Comparison of ENCODE assay signal across 8 cellular contexts in genomic region chr17:83109793-83110645, GRCh38. TPM values are rescaled to one million over a fixed set of nuclear protein-coding genes. Genes with fewer than 3 reads are reported as not detected.
DNase-seq lines count a peak whose midpoint lies in the region; ATAC-seq and TF ChIP-seq lines count a peak whose summit lies in the region.

No MANE protein-coding gene starts in this region.

- H3K4me3 ChIP-seq in LNCaP clone FGC (ENCODE audit: low read depth, low read length) (no peak overlapping the region), body of pancreas (no peak overlapping the region), Caco-2 (ENCODE audit: low read depth, low read length) (no peak overlapping the region)

- WGBS in body of pancreas, 2 donors = 33 to 36% methylated on average over 29 to 37 of the region's 37 CpGs

- H3K27me3 Mint-ChIP-seq in type B pancreatic cell (peaks cover 6% of the 10 kb centered on the region), Caco-2 (ENCODE audit: insufficient read depth, unreplicated experiment) (no peaks in the 10 kb centered on the region)

- POLR2A ChIA-PET in Caco-2 (lab: Charles Lee) = no interaction called here

- no TSS peak for BruUV-seq in Caco-2 (replicated peaks; lab: Mats Ljungman, UMichigan)

- H3K4me3 Mint-ChIP-seq in type B pancreatic cell (peak overlapping the region; percentile 74), Caco-2 (ENCODE audit: unreplicated experiment) (no peak overlapping the region)

- H3K27me3 ChIP-seq in body of pancreas (no peaks in the 10 kb centered on the region), Caco-2 (replicated peaks; ENCODE audit: control insufficient read depth, insufficient read depth, low read length) (no peaks in the 10 kb centered on the region)

- no peaks in the 10 kb centered on the region for H3K36me3 ChIP-seq in body of pancreas (replicated peaks in 1 of 2; ENCODE audit: insufficient read depth in 1 of 2, low read depth in 2 of 2)
- H3K36me3 ChIP-seq in Caco-2 (ENCODE audit: control insufficient read depth, insufficient read depth, low read length) = no peaks in the 10 kb centered on the region

- peaks cover 18% of the 10 kb centered on the region for H3K4me1 ChIP-seq in body of pancreas
- H3K4me1 ChIP-seq in Caco-2 = peaks cover 16% of the 10 kb centered on the region

- H3K36me3 Mint-ChIP-seq in type B pancreatic cell (no peaks in the 10 kb centered on the region), Caco-2 (ENCODE audit: insufficient read depth, unreplicated experiment) (no peaks in the 10 kb centered on the region)
- no peaks in the 10 kb centered on the region for H3K36me3 Mint-ChIP-seq in activated naive CD4-positive, alpha-beta T cell treated with anti-CD3 and anti-CD28 coated beads, Interleukin-2, amount 50 U/mL, for 72 hours

- peak in 1 of 3 donors; percentile 34 for TF ChIP-seq POLR2A in body of pancreas (IDR thresholded peaks at IDR 0.05)

- intact Hi-C loops in body of pancreas (cut with DNase I) (no loop called here), left colon (cut with DNase I, micrococcal nuclease) (no loop called here), Caco-2 (cut with micrococcal nuclease; ENCODE audit: unreplicated experiment) (no loop called here)

- H3K9me3 Mint-ChIP-seq in type B pancreatic cell (no peaks in the 10 kb centered on the region), Caco-2 (ENCODE audit: unreplicated experiment) (no peaks in the 10 kb centered on the region)
- no peaks in the 10 kb centered on the region for H3K9me3 Mint-ChIP-seq in activated naive CD4-positive, alpha-beta T cell treated with anti-CD3 and anti-CD28 coated beads, Interleukin-2, amount 50 U/mL, for 72 hours

- peaks cover 31% of the 10 kb centered on the region for H3K4me1 Mint-ChIP-seq in type B pancreatic cell (ENCODE audit: unreplicated experiment)
- H3K4me1 Mint-ChIP-seq in Caco-2 (ENCODE audit: low read depth, unreplicated experiment) = no peaks in the 10 kb centered on the region

- peak overlapping the region; percentile 38 for H3K27ac Mint-ChIP-seq in type B pancreatic cell
- no peak overlapping the region for H3K27ac Mint-ChIP-seq in Caco-2 (ENCODE audit: unreplicated experiment)
- H3K27ac Mint-ChIP-seq in activated naive CD4-positive, alpha-beta T cell treated with anti-CD3 and anti-CD28 coated beads, Interleukin-2, amount 50 U/mL, for 72 hours = no peak overlapping the region

- H3K27ac ChIP-seq in body of pancreas = peak overlapping the region; percentile 55 to 85 (median 72)

- DNase-seq in LNCaP clone FGC (ENCODE audit: low read depth) (peak; percentile 47), body of pancreas (peak; percentile 86 to 94 (median 92)), left colon (peak; percentile 88 to 90), type B pancreatic cell (ENCODE audit: extremely low spot score, unreplicated experiment) (no peak), hypothalamus (lab: John Stamatoyannopoulos, UW) (no peak), Caco-2 (no peak)
- no peak for DNase-seq in stimulated activated naive CD4-positive, alpha-beta T cell (lab: John Stamatoyannopoulos, UW)
- no peak for DNase-seq in activated naive CD4-positive, alpha-beta T cell treated with anti-CD3 and anti-CD28 coated beads, Interleukin-2, amount 50 U/mL, for 72 hours (ENCODE audit: low spot score in 2 of 2)

- CTCF ChIA-PET in Caco-2 (lab: Charles Lee) = no interaction called here

- ATAC-seq in body of pancreas (peak; percentile 88), left colon (peak; percentile 82)
- ATAC-seq in activated naive CD4-positive, alpha-beta T cell treated with anti-CD3 and anti-CD28 coated beads, Interleukin-2, amount 50 U/mL, for 72 hours = no peak

- TF ChIP-seq CTCF in LNCaP clone FGC (IDR thresholded peaks at IDR 0.05; ENCODE audit: control insufficient read depth, extremely low read depth, insufficient read depth) (no peak), body of pancreas (IDR thresholded peaks at IDR 0.05) (no peak), type B pancreatic cell (conservative IDR thresholded peaks at IDR 0.05) (no peak), Caco-2 (IDR thresholded peaks at IDR 0.05; ENCODE audit: insufficient read depth in 1 of 2, low read depth in 1 of 2, low read length in 1 of 2, severe bottlenecking in 1 of 2, unreplicated experiment in 1 of 2) (no peak)

- H3K9me3 ChIP-seq in body of pancreas (no peaks in the 10 kb centered on the region), Caco-2 (no peaks in the 10 kb centered on the region)

RNA-seq across cellular contexts. Expression of gene METRNL, which starts 30.6 kb away (rescaled TPM):
- 10 to 100 TPM; 21.3 to 26.4 TPM for total RNA-seq in body of pancreas
- 100 to 1,000 TPM in 1 of 2 donors, 10 to 100 TPM in 1; 96.7 to 133 TPM for total RNA-seq in left colon
- total RNA-seq in type B pancreatic cell (ENCODE audit: low replicate concordance) = 76.2 and 145 TPM in 2 replicates
- 33.8 and 40.9 TPM in 2 replicates for total RNA-seq in Caco-2 (2022)
- 10 to 100 TPM in 1 of 2 donors, 1 to 10 TPM in 1; 9.1 to 32.4 TPM for total RNA-seq in activated naive CD4-positive, alpha-beta T cell treated with anti-CD3 and anti-CD28 coated beads, Interleukin-2, amount 50 U/mL, for 72 hours

Comparison
In these comparisons a context has a peak if more than half of its experiments do, and no peak if none do; other contexts are left out.
1. DNase-seq: peak in LNCaP clone FGC (single experiment), body of pancreas (4 of 4) and left colon (2 of 2); none in type B pancreatic cell (single experiment), hypothalamus (0 of 51), Caco-2 (0 of 2), stimulated activated naive CD4-positive, alpha-beta T cell (0 of 6) and activated naive CD4-positive, alpha-beta T cell treated with anti-CD3 and anti-CD28 coated beads, Interleukin-2, amount 50 U/mL, for 72 hours (0 of 2).
2. ATAC-seq: peak in body of pancreas (single experiment) and left colon (single experiment); none in activated naive CD4-positive, alpha-beta T cell treated with anti-CD3 and anti-CD28 coated beads, Interleukin-2, amount 50 U/mL, for 72 hours (0 of 2).